Comparison of ENCODE assay signal across 9 cellular contexts in genomic region chr7:41134242-41134872, GRCh38.
DNase-seq lines count a peak whose midpoint lies in the region; ATAC-seq and TF ChIP-seq lines count a peak whose summit lies in the region.
"Had no signal": no experiment of that assay in that cellular context is flagged by ENCODE, and none has a peak within 500 bp of the region (broad histone marks: within the 10 kb centered on the region; RNA-seq: fewer than 3 reads in every experiment).

No MANE protein-coding gene starts in this region.

- H3K36me3 Mint-ChIP-seq in activated naive CD4-positive, alpha-beta T cell treated with anti-CD3 and anti-CD28 coated beads, Interleukin-2, amount 10 ng/mL, durations not matched to agents 7 days and 5 days = no peaks in the 10 kb centered on the region
- H3K36me3 Mint-ChIP-seq: natural killer cell had no signal

- H3K27ac ChIP-seq in foreskin keratinocyte = peak overlapping the region; percentile 13

- no peak for TF ChIP-seq CTCF in GM10266 (IDR thresholded peaks at IDR 0.05; ENCODE audit: control insufficient read depth, insufficient read depth, low read depth, missing control alignments)
- TF ChIP-seq CTCF in foreskin keratinocyte (conservative IDR thresholded peaks at IDR 0.05) = no peak

- H3K4me1 Mint-ChIP-seq in activated naive CD4-positive, alpha-beta T cell treated with anti-CD3 and anti-CD28 coated beads, Interleukin-2, amount 10 ng/mL, durations not matched to agents 7 days and 5 days = no peaks in the 10 kb centered on the region
- H3K4me1 Mint-ChIP-seq: natural killer cell had no signal

- peak; percentile 87 for ATAC-seq in GM21619 (IDR thresholded peaks at IDR 0.05; ENCODE audit: unreplicated experiment)
- ATAC-seq in foreskin keratinocyte = peak; percentile 68
- ATAC-seq in Right ventricle myocardium superior (ENCODE audit: poor library complexity) = no peak

- H3K4me3 Mint-ChIP-seq in activated naive CD4-positive, alpha-beta T cell treated with anti-CD3 and anti-CD28 coated beads, Interleukin-2, amount 10 ng/mL, durations not matched to agents 7 days and 5 days = no peak overlapping the region
- H3K4me3 Mint-ChIP-seq: natural killer cell had no signal

- peaks cover 11% of the 10 kb centered on the region for H3K4me1 ChIP-seq in foreskin keratinocyte

- no peak overlapping the region for H3K27ac Mint-ChIP-seq in activated naive CD4-positive, alpha-beta T cell treated with anti-CD3 and anti-CD28 coated beads, Interleukin-2, amount 10 ng/mL, durations not matched to agents 7 days and 5 days
- H3K27ac Mint-ChIP-seq: natural killer cell had no signal

- no peaks in the 10 kb centered on the region for H3K27me3 ChIP-seq in foreskin keratinocyte

- intact Hi-C loops in Right ventricle myocardium superior (cut with DNase I) = no loop called here

- DNase-seq in GM10266 (ENCODE audit: extremely low spot score) (peak; percentile 52), HPDE6-E6E7 (ENCODE audit: extremely low spot score) (peak; percentile 13), foreskin keratinocyte (peak; percentile 45 to 78), Right ventricle myocardium superior (no peak)
- no peak for DNase-seq in stimulated activated CD4-positive, alpha-beta T cell treated with anti-CD3 and anti-CD28 coated beads, Interleukin-2, amount 100 ng/mL, for 24 hours
- no peak for DNase-seq in activated naive CD4-positive, alpha-beta T cell treated with anti-CD3 and anti-CD28 coated beads, Interleukin-2, amount 10 ng/mL, durations not matched to agents 7 days and 5 days
- DNase-seq in stimulated activated CD4-positive, alpha-beta T cell treated with anti-CD3 and anti-CD28 coated beads, Interleukin-4, amount 100 ng/mL, for 4 hours = no peak
- DNase-seq: natural killer cell had no signal

- no peaks in the 10 kb centered on the region for H3K9me3 Mint-ChIP-seq in activated naive CD4-positive, alpha-beta T cell treated with anti-CD3 and anti-CD28 coated beads, Interleukin-2, amount 10 ng/mL, durations not matched to agents 7 days and 5 days

- CTCF ChIA-PET in activated naive CD4-positive, alpha-beta T cell treated with anti-CD3 and anti-CD28 coated beads, Interleukin-2, amount 10 ng/mL, durations not matched to agents 7 days and 5 days (lab: Charles Lee) = no interaction called here

- no peaks in the 10 kb centered on the region for H3K27me3 Mint-ChIP-seq in activated naive CD4-positive, alpha-beta T cell treated with anti-CD3 and anti-CD28 coated beads, Interleukin-2, amount 10 ng/mL, durations not matched to agents 7 days and 5 days

Comparison
In these comparisons a context has a peak if more than half of its experiments do, and no peak if none do; other contexts are left out.
1. DNase-seq: peak in GM10266 (single experiment), HPDE6-E6E7 (single experiment) and foreskin keratinocyte (2 of 2); none in Right ventricle myocardium superior (single experiment), stimulated activated CD4-positive, alpha-beta T cell treated with anti-CD3 and anti-CD28 coated beads, Interleukin-2, amount 100 ng/mL, for 24 hours (0 of 2), activated naive CD4-positive, alpha-beta T cell treated with anti-CD3 and anti-CD28 coated beads, Interleukin-2, amount 10 ng/mL, durations not matched to agents 7 days and 5 days (single experiment) and stimulated activated CD4-positive, alpha-beta T cell treated with anti-CD3 and anti-CD28 coated beads, Interleukin-4, amount 100 ng/mL, for 4 hours (0 of 2).